17 cellular contexts compared by ENCODE assay signal in the genomic region with DNA sequence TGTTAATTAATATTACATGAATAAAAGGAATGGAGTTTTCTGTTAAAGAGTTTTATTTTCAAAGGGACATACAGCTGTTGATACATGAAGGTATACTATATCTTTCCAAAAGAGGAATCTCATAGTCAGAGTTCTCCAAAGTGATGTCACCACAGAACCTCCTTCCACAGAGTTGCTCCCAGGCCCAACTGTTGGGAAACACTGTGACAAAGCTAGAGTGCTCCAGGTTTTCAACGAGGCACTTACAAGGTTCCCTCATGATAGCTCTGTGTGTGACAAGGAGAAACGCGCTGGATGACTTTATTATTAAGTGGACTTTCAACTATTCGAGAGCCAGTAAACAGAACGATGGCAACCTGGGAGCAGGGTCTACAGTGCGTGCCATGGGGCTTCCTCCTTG.
"Had no signal": no experiment of that assay in that cellular context is flagged by ENCODE, and none has a peak within 500 bp of the region (broad histone marks: within the 10 kb centered on the region; RNA-seq: fewer than 3 reads in every experiment).

No MANE protein-coding gene starts in this region.

- H3K36me3 Mint-ChIP-seq: brain had no signal

- H3K36me3 ChIP-seq: colonic mucosa, gastrocnemius medialis, tibial artery had no signal

- H3K4me1 ChIP-seq: colonic mucosa had no signal

- ATAC-seq: activated naive CD8-positive, alpha-beta T cell treated with anti-CD3 and anti-CD28 coated beads, Interleukin-2, amount 50 U/mL, for 24 hours; gastrocnemius medialis had no signal

- H3K27ac Mint-ChIP-seq: activated naive CD4-positive, alpha-beta T cell treated with anti-CD3 and anti-CD28 coated beads, Interleukin-2, amount 10 ng/mL, durations not matched to agents 7 days and 5 days; activated naive CD8-positive, alpha-beta T cell treated with anti-CD3 and anti-CD28 coated beads, Interleukin-2, amount 50 U/mL, for 24 hours had no signal

- H3K9me3 Mint-ChIP-seq: activated naive CD4-positive, alpha-beta T cell treated with anti-CD3 and anti-CD28 coated beads, Interleukin-2, amount 10 ng/mL, durations not matched to agents 7 days and 5 days; activated naive CD8-positive, alpha-beta T cell treated with anti-CD3 and anti-CD28 coated beads, Interleukin-2, amount 50 U/mL, for 24 hours; central memory CD8-positive, alpha-beta T cell had no signal

- H3K9me3 ChIP-seq: colonic mucosa, gastrocnemius medialis, neutrophil, tibial artery had no signal

- H3K27ac ChIP-seq: neutrophil, tibial artery had no signal

- H3K27me3 ChIP-seq: colonic mucosa, gastrocnemius medialis, neutrophil, tibial artery had no signal

- H3K4me3 Mint-ChIP-seq: activated naive CD4-positive, alpha-beta T cell treated with anti-CD3 and anti-CD28 coated beads, Interleukin-2, amount 10 ng/mL, durations not matched to agents 7 days and 5 days; activated naive CD8-positive, alpha-beta T cell treated with anti-CD3 and anti-CD28 coated beads, Interleukin-2, amount 50 U/mL, for 24 hours; central memory CD8-positive, alpha-beta T cell had no signal

- H3K27me3 Mint-ChIP-seq: central memory CD8-positive, alpha-beta T cell had no signal

- H3K4me3 ChIP-seq: colonic mucosa, gastrocnemius medialis, tibial artery had no signal

- DNase-seq: activated CD4-positive, alpha-beta T cell treated with anti-CD3 and anti-CD28 coated beads, Interleukin-2, amount 50 U/mL, for 1 hour; activated CD8-positive, alpha-beta memory T cell treated with anti-CD3 and anti-CD28 coated beads, Interleukin-2, amount 50 U/mL, for 4 hours; activated effector memory CD4-positive, alpha-beta T cell treated with Interleukin-2 at 50 U/mL for 16 hours; activated naive CD4-positive, alpha-beta T cell treated with anti-CD3 and anti-CD28 coated beads, Interleukin-2, amount 10 ng/mL, durations not matched to agents 7 days and 5 days; activated naive CD8-positive, alpha-beta T cell treated with anti-CD3 and anti-CD28 coated beads, Interleukin-2, amount 50 U/mL, for 24 hours; activated T-cell treated with anti-CD3 and anti-CD28 coated beads, Interleukin-2, amount 50 U/mL, for 48 hours; anterior cingulate cortex; colonic mucosa; erythroblast; gastrocnemius medialis; stimulated activated naive CD4-positive, alpha-beta T cell; T-helper 1 cell; T1000; tibial artery had no signal
